Comparison of ENCODE assay signal across 1 cellular context in genomic region chr21:34523019-34523418, GRCh38.
TF ChIP-seq lines count a peak whose summit lies in the region.

No MANE protein-coding gene starts in this region.

TF ChIP-seq in IMR-90, 13 proteins besides CTCF, POLR2A, EP300 and RAD21 (continued from another document):
- TF ChIP-seq RCOR1 (IDR thresholded peaks at IDR 0.05; ENCODE audit: insufficient replicate concordance, low read length) (no peak), USF2 (IDR thresholded peaks at IDR 0.05; ENCODE audit: low read depth, low read length) (no peak), BHLHE40 (IDR thresholded peaks at IDR 0.05; ENCODE audit: low read depth, low read length) (no peak), FOS (IDR thresholded peaks at IDR 0.05; ENCODE audit: low read depth, low read length) (no peak), ELK1 (IDR thresholded peaks at IDR 0.05; ENCODE audit: borderline replicate concordance, low read depth, low read length) (no peak), MAZ (IDR thresholded peaks at IDR 0.05; ENCODE audit: borderline replicate concordance, low read depth, low read length) (no peak), SMC3 (IDR thresholded peaks at IDR 0.05; ENCODE audit: low read depth, low read length) (no peak), MAFK (IDR thresholded peaks at IDR 0.05; ENCODE audit: low read depth, low read length) (no peak), RFX5 (IDR thresholded peaks at IDR 0.05; ENCODE audit: low read depth, low read length) (no peak)
